ENCODE assay signal across 8 cellular contexts in genomic region chr1:113928950-113929749, GRCh38. TPM values are rescaled to one million over a fixed set of nuclear protein-coding genes. Genes with fewer than 3 reads are reported as not detected.
DNase-seq lines count a peak whose midpoint lies in the region; ATAC-seq and TF ChIP-seq lines count a peak whose summit lies in the region.

Gene HIPK1 (plus strand): TSS chr1:113929324.

- peak within 1 kb of the TSS; percentile 79 to 85 for H3K4me3 ChIP-seq in right atrium auricular region
- peak within 1 kb of the TSS; percentile 61 to 93 for H3K4me3 ChIP-seq in uterus

- ATAC-seq in GM18502 (IDR thresholded peaks at IDR 0.05; ENCODE audit: poor library complexity, unreplicated experiment) (peak; percentile 66), HG02938 (IDR thresholded peaks at IDR 0.05; ENCODE audit: unreplicated experiment) (peak; percentile 52)

- H3K36me3 ChIP-seq in right atrium auricular region (no peaks in the 10 kb centered on the region), uterus (no peaks in the 10 kb centered on the region)

- TF ChIP-seq POLR2A in uterus (IDR thresholded peaks at IDR 0.05): peak; percentile 56 to 68

- H3K9me3 ChIP-seq in right atrium auricular region (no peaks in the 10 kb centered on the region), uterus (no peaks in the 10 kb centered on the region)

- H3K4me1 ChIP-seq in right atrium auricular region: peaks cover 0 to 46% of the 10 kb centered on the region in 2 donors
- H3K4me1 ChIP-seq in uterus: peaks cover 0 to 5% of the 10 kb centered on the region in 2 donors

- H3K27me3 ChIP-seq in right atrium auricular region (no peaks in the 10 kb centered on the region), uterus (no peaks in the 10 kb centered on the region)

- TF ChIP-seq CTCF in right atrium auricular region (IDR thresholded peaks at IDR 0.05): no peak
- peak in 2 of 4 experiments; percentile 30 to 39 for TF ChIP-seq CTCF in uterus (IDR thresholded peaks at IDR 0.05)

- intact Hi-C loops in T-helper 2 cell treated with Interferon-gamma antibody and Interleukin-4, amounts not matched to agents 100 ng/mL and 5 ng/mL, for 36 hours (cut with micrococcal nuclease): loop anchor here (1.0 to 5.0 kb wide), 5 partner anchors 24 to 1214 kb away; partner anchors contain the start of genes DCLRE1B, PPM1J, RSBN1 and SLC16A1
- intact Hi-C loops in uterus (cut with DNase I; ENCODE audit: low total_unique reads): no loop called here

- DNase-seq in NCI-H187 (lab: John Stamatoyannopoulos, UW): peak; percentile 93 to 96
- DNase-seq in anterior cingulate cortex (lab: John Stamatoyannopoulos, UW): peak; percentile 33 to 94 (median 89)
- peak; percentile 91 for DNase-seq in right atrium auricular region (ENCODE audit: low spot score)
- peak; percentile 94 for DNase-seq in putamen (ENCODE audit: low spot score)
- peak; percentile 90 to 94 for DNase-seq in uterus

- H3K27ac ChIP-seq in right atrium auricular region: peak within 1 kb of the TSS; percentile 92 to 97
- H3K27ac ChIP-seq in uterus: peak within 1 kb of the TSS; percentile 88 to 90

RNA-seq across cellular contexts. Expression of gene HIPK1, which starts in this region (rescaled TPM):
- total RNA-seq in T-helper 2 cell treated with Interferon-gamma antibody and Interleukin-4, amounts not matched to agents 100 ng/mL and 5 ng/mL, for 36 hours: 78.3 and 80.0 TPM in 2 replicates
- total RNA-seq in right atrium auricular region (10 to 100 TPM; 50.1 to 58.1 TPM), uterus (10 to 100 TPM; 21.5 to 92.7 (median 39.7) TPM)

Comparison
In these comparisons a context has a peak if more than half of its experiments do, and no peak if none do; other contexts are left out.
1. Peak in every context shown above with its lines: DNase-seq, ATAC-seq, H3K4me3 ChIP-seq and H3K27ac ChIP-seq.